Comparison of ENCODE assay signal across 9 cellular contexts in the genomic region with DNA sequence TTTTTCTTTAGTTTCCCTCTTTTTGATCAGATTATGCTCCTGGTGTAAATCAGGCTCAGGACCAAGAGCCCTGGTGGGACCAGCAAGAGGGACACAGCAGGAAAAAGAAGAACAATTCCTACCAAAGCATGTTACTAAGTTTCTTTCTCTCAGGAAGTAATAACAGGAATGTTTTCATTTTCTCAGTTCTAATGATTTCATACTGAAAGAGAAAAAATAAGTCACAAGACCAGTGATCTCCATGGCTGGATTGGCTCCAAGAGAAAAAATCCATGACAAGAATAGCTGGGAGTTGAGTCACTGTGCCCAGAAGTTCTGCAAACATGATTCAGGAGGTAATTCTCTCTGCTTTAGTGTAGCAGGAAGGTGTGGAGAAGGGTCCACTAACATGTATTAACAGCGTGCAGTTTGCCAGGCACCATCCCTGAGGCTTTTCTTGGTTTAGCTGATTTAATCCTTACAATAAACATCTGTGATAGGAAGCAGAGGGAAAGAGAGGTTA. TPM values are rescaled to one million over a fixed set of nuclear protein-coding genes. Genes with fewer than 3 reads are reported as not detected.
DNase-seq lines count a peak whose midpoint lies in the region; ATAC-seq lines count a peak whose summit lies in the region.
"Had no signal": no experiment of that assay in that cellular context is flagged by ENCODE, and none has a peak within 500 bp of the region (broad histone marks: within the 10 kb centered on the region; RNA-seq: fewer than 3 reads in every experiment).

No MANE protein-coding gene starts in this region.

- no peak overlapping the region for H3K4me3 Mint-ChIP-seq in activated naive CD8-positive, alpha-beta T cell treated with anti-CD3 and anti-CD28 coated beads, Interleukin-2, amount 50 U/mL, for 24 hours
- H3K4me3 Mint-ChIP-seq: activated B cell treated with CpG ODN at 0.5 μM for 24 hours had no signal

- ATAC-seq in right cardiac atrium (peak; percentile 67 to 77), GM18502 (IDR thresholded peaks at IDR 0.05; ENCODE audit: poor library complexity, unreplicated experiment) (no peak)
- ATAC-seq in activated naive CD8-positive, alpha-beta T cell treated with anti-CD3 and anti-CD28 coated beads, Interleukin-2, amount 50 U/mL, for 24 hours, result no peak

- WGBS in right cardiac atrium, result 22% methylated on average over 1 of the region's 1 CpG

- H3K36me3 ChIP-seq in skeletal muscle tissue (ENCODE audit: control insufficient read depth in 3 of 3, insufficient read depth in 3 of 3, low read length in 3 of 3), result no peaks in the 10 kb centered on the region

- H3K4me1 Mint-ChIP-seq in activated naive CD8-positive, alpha-beta T cell treated with anti-CD3 and anti-CD28 coated beads, Interleukin-2, amount 50 U/mL, for 24 hours, result no peaks in the 10 kb centered on the region

- H3K4me3 ChIP-seq in right cardiac atrium (ENCODE audit: low read length), result no peak overlapping the region
- H3K4me3 ChIP-seq in skeletal muscle tissue (ENCODE audit: low read length in 3 of 3), result no peak overlapping the region

- no peaks in the 10 kb centered on the region for H3K36me3 Mint-ChIP-seq in activated naive CD8-positive, alpha-beta T cell treated with anti-CD3 and anti-CD28 coated beads, Interleukin-2, amount 50 U/mL, for 24 hours (ENCODE audit: low read depth)

- peak overlapping the region in 2 of 3 donors; percentile 15 to 26 for H3K9ac ChIP-seq in skeletal muscle tissue (ENCODE audit: low read depth in 1 of 3, low read length in 3 of 3)

- peaks cover 10% of the 10 kb centered on the region for H3K4me1 ChIP-seq in right cardiac atrium (ENCODE audit: control insufficient read depth, insufficient read depth, low read length)
- peaks cover 7 to 20% (median 19%) of the 10 kb centered on the region in 3 donors for H3K4me1 ChIP-seq in skeletal muscle tissue (ENCODE audit: control insufficient read depth in 3 of 3, insufficient read depth in 3 of 3, low read length in 3 of 3)

- H3K27ac Mint-ChIP-seq in activated naive CD8-positive, alpha-beta T cell treated with anti-CD3 and anti-CD28 coated beads, Interleukin-2, amount 50 U/mL, for 24 hours, result no peak overlapping the region
- H3K27ac Mint-ChIP-seq: activated B cell treated with CpG ODN at 0.5 μM for 24 hours had no signal

- no peaks in the 10 kb centered on the region for H3K27me3 ChIP-seq in right cardiac atrium (ENCODE audit: control insufficient read depth, insufficient read depth)
- H3K27me3 ChIP-seq in skeletal muscle tissue (ENCODE audit: control insufficient read depth in 3 of 3, insufficient read depth in 3 of 3, low read length in 3 of 3), result no peaks in the 10 kb centered on the region

- intact Hi-C loops in right cardiac atrium (cut with DNase I), result no loop called here

- no peaks in the 10 kb centered on the region for H3K9me3 Mint-ChIP-seq in activated naive CD8-positive, alpha-beta T cell treated with anti-CD3 and anti-CD28 coated beads, Interleukin-2, amount 50 U/mL, for 24 hours
- H3K9me3 Mint-ChIP-seq: activated B cell treated with CpG ODN at 0.5 μM for 24 hours had no signal

- H3K27me3 Mint-ChIP-seq in activated naive CD8-positive, alpha-beta T cell treated with anti-CD3 and anti-CD28 coated beads, Interleukin-2, amount 50 U/mL, for 24 hours, result no peaks in the 10 kb centered on the region

- no peaks in the 10 kb centered on the region for H3K9me3 ChIP-seq in right cardiac atrium (ENCODE audit: control insufficient read depth, low read length)
- H3K9me3 ChIP-seq in skeletal muscle tissue (ENCODE audit: control insufficient read depth in 3 of 3, low read length in 3 of 3), result no peaks in the 10 kb centered on the region

- DNase-seq in GM03348 (ENCODE audit: low spot score) (peak; percentile 73), amniotic stem cell (lab: John Stamatoyannopoulos, UW) (peak; percentile 89), right cardiac atrium (no peak), NCI-H2081 treated with DMSO at 0.1 percent for 48 hours (lab: John Stamatoyannopoulos, UW) (no peak), NCI-H345 (lab: John Stamatoyannopoulos, UW) (no peak)
- no peak for DNase-seq in activated naive CD8-positive, alpha-beta T cell treated with anti-CD3 and anti-CD28 coated beads, Interleukin-2, amount 50 U/mL, for 24 hours
- DNase-seq: activated B cell treated with CpG ODN at 0.5 μM for 24 hours had no signal

- H3K27ac ChIP-seq in right cardiac atrium (ENCODE audit: low read length) (peak overlapping the region; percentile 86), skeletal muscle tissue (ENCODE audit: low read depth, low read length) (peak overlapping the region; percentile 78)

RNA-seq across cellular contexts. Expression of a gene that starts 23.8 kb away (rescaled TPM):
- total RNA-seq in right cardiac atrium (1 to 10 TPM; 3.2 to 8.7 (median 6.6) TPM), skeletal muscle tissue (6.8 TPM)
- 4.2 TPM for polyA plus RNA-seq in right cardiac atrium

RNA-seq across cellular contexts. Expression of a gene that starts 26.5 kb away (rescaled TPM):
- 10 to 100 TPM; 22.7 to 34.7 (median 26.0) TPM for total RNA-seq in right cardiac atrium
- polyA plus RNA-seq in right cardiac atrium, result 14.0 TPM
- total RNA-seq in skeletal muscle tissue, result 50.1 TPM

RNA-seq across cellular contexts. Expression of a gene that starts 49.7 kb away (rescaled TPM):
- total RNA-seq in right cardiac atrium (10 to 100 TPM in 3 of 4 donors, 1 to 10 TPM in 1; 8.1 to 14.9 (median 13.7) TPM), skeletal muscle tissue (12.0 TPM)
- 10.2 TPM for polyA plus RNA-seq in right cardiac atrium

Comparison
In these comparisons a context has a peak if more than half of its experiments do, and no peak if none do; other contexts are left out.
1. DNase-seq: peak in GM03348 (single experiment) and amniotic stem cell (single experiment); none in right cardiac atrium (0 of 3), activated naive CD8-positive, alpha-beta T cell treated with anti-CD3 and anti-CD28 coated beads, Interleukin-2, amount 50 U/mL, for 24 hours (single experiment), NCI-H2081 treated with DMSO at 0.1 percent for 48 hours (single experiment) and NCI-H345 (single experiment).
2. ATAC-seq: peak in right cardiac atrium (2 of 2); none in GM18502 (single experiment) and activated naive CD8-positive, alpha-beta T cell treated with anti-CD3 and anti-CD28 coated beads, Interleukin-2, amount 50 U/mL, for 24 hours (single experiment).